Comparison of ENCODE assay signal across 24 cellular contexts in the genomic region with DNA sequence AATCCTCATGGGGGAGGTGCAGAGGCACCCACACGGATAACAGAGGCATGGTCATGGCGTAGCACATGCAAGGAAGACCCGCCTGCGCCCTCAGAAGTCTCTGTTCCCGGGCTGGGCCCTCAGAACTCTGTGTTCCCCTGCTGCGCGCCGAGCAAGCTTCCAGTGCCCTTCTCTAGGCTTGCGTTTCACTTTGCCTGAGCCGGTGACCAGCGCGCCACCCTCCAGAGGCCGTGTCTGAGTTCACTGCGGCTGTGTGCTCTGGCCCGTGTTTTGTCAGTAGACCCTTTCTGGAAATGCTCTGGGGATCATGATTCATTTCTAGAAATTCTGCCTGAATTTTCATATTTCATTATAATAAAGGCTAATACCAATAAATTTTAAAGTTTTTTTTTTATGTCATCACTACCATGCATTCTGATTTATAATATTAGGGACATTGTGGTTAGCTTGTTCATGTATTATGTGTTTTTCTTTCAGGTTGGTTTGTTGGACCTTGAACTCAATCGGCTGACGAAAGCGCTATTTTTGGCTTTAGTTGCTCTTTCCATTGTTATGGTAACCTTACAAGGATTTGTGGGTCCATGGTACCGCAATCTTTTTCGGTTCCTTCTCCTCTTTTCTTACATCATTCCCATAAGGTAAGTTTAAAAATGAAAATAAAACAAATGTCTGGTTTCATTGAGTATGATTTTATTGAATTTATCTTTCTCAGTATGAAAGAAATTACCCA.
DNase-seq lines count a peak whose midpoint lies in the region; ATAC-seq and TF ChIP-seq lines count a peak whose summit lies in the region.
"Had no signal": no experiment of that assay in that cellular context is flagged by ENCODE, and none has a peak within 500 bp of the region (broad histone marks: within the 10 kb centered on the region; RNA-seq: fewer than 3 reads in every experiment).

No MANE protein-coding gene starts in this region.

- H3K4me3 Mint-ChIP-seq in activated CD4-positive, alpha-beta memory T cell treated with anti-CD3 and anti-CD28 coated beads for 36 hours: no peak overlapping the region
- H3K4me3 Mint-ChIP-seq: activated CD4-positive, alpha-beta T cell treated with anti-CD3 and anti-CD28 coated beads, Interleukin-2, amount 10 ng/mL, durations not matched to agents 7 days and 5 days; activated naive CD8-positive, alpha-beta T cell treated with anti-CD3 and anti-CD28 coated beads for 36 hours; CD4-positive, alpha-beta T cell; type B pancreatic cell had no signal

- CTCF ChIA-PET in activated CD4-positive, alpha-beta memory T cell treated with anti-CD3 and anti-CD28 coated beads for 36 hours (lab: Charles Lee): no interaction called here

- ATAC-seq in GM19351 (IDR thresholded peaks at IDR 0.05; ENCODE audit: unreplicated experiment) (peak; percentile 82), sciatic nerve (peak; percentile 39)
- ATAC-seq: gastroesophageal sphincter had no signal

- peak; percentile 15 for DNase-seq in HuH-7.5 (ENCODE audit: low spot score)
- peak; percentile 68 for DNase-seq in epithelial cell of proximal tubule (ENCODE audit: low read depth)
- no peak for DNase-seq in sciatic nerve (ENCODE audit: low spot score)
- DNase-seq in kidney glomerular epithelial cell (lab: John Stamatoyannopoulos, UW): no peak
- DNase-seq in activated CD4-positive, alpha-beta memory T cell treated with anti-CD3 and anti-CD28 coated beads for 36 hours: no peak
- DNase-seq in glomerular visceral epithelial cell (ENCODE audit: extremely low spot score): no peak
- no peak for DNase-seq in NCI-H510A (lab: John Stamatoyannopoulos, UW)
- DNase-seq: activated CD4-positive, alpha-beta T cell treated with anti-CD3 and anti-CD28 coated beads, Interleukin-2, amount 10 ng/mL, durations not matched to agents 7 days and 5 days; activated effector memory CD4-positive, alpha-beta T cell treated with anti-CD3 and anti-CD28 coated beads, Interleukin-2, amount 50 U/mL, for 16 hours; activated naive CD8-positive, alpha-beta T cell treated with anti-CD3 and anti-CD28 coated beads for 36 hours; activated T-cell treated with anti-CD3 and anti-CD28 coated beads, Interleukin-2, amount 50 U/mL, for 1 hour; CD4-positive, alpha-beta T cell; colonic mucosa; effector CD4-positive, alpha-beta T cell; Kasumi-1; mesendoderm; NCI-H1436; NCI-H446; NCI-H82; stimulated activated CD4-positive, alpha-beta T cell treated with anti-CD3 and anti-CD28 coated beads, Interleukin-4, amount 100 ng/mL, for 24 hours; SW 1271 had no signal

- intact Hi-C loops in sciatic nerve (cut with DNase I): no loop called here
- intact Hi-C loops in activated CD4-positive, alpha-beta memory T cell treated with anti-CD3 and anti-CD28 coated beads for 36 hours (cut with micrococcal nuclease): no loop called here

- H3K9me3 Mint-ChIP-seq in activated CD4-positive, alpha-beta memory T cell treated with anti-CD3 and anti-CD28 coated beads for 36 hours: no peaks in the 10 kb centered on the region
- H3K9me3 Mint-ChIP-seq: activated CD4-positive, alpha-beta T cell treated with anti-CD3 and anti-CD28 coated beads, Interleukin-2, amount 10 ng/mL, durations not matched to agents 7 days and 5 days; activated naive CD8-positive, alpha-beta T cell treated with anti-CD3 and anti-CD28 coated beads for 36 hours; CD4-positive, alpha-beta T cell; type B pancreatic cell had no signal

- H3K27ac Mint-ChIP-seq in activated CD4-positive, alpha-beta memory T cell treated with anti-CD3 and anti-CD28 coated beads for 36 hours: no peak overlapping the region
- H3K27ac Mint-ChIP-seq: activated CD4-positive, alpha-beta T cell treated with anti-CD3 and anti-CD28 coated beads, Interleukin-2, amount 10 ng/mL, durations not matched to agents 7 days and 5 days; activated naive CD8-positive, alpha-beta T cell treated with anti-CD3 and anti-CD28 coated beads for 36 hours; CD4-positive, alpha-beta T cell; type B pancreatic cell had no signal

- peaks cover 9% of the 10 kb centered on the region for H3K36me3 Mint-ChIP-seq in activated CD4-positive, alpha-beta memory T cell treated with anti-CD3 and anti-CD28 coated beads for 36 hours

- H3K27me3 Mint-ChIP-seq in activated CD4-positive, alpha-beta memory T cell treated with anti-CD3 and anti-CD28 coated beads for 36 hours: no peaks in the 10 kb centered on the region
- H3K27me3 Mint-ChIP-seq: activated CD4-positive, alpha-beta T cell treated with anti-CD3 and anti-CD28 coated beads, Interleukin-2, amount 10 ng/mL, durations not matched to agents 7 days and 5 days; activated naive CD8-positive, alpha-beta T cell treated with anti-CD3 and anti-CD28 coated beads for 36 hours; CD4-positive, alpha-beta T cell; type B pancreatic cell had no signal

- TF ChIP-seq CTCF in epithelial cell of proximal tubule (conservative IDR thresholded peaks at IDR 0.05; ENCODE audit: low read depth, low read length): no peak

- POLR2A ChIA-PET in activated CD4-positive, alpha-beta memory T cell treated with anti-CD3 and anti-CD28 coated beads for 36 hours (lab: Charles Lee): no interaction called here

- H3K4me3 ChIP-seq in epithelial cell of proximal tubule (ENCODE audit: low read depth, low read length): peak overlapping the region; percentile 33
- H3K4me3 ChIP-seq: colonic mucosa, gastroesophageal sphincter had no signal

- H3K4me1 Mint-ChIP-seq in activated CD4-positive, alpha-beta memory T cell treated with anti-CD3 and anti-CD28 coated beads for 36 hours (ENCODE audit: low read depth): peaks cover 7% of the 10 kb centered on the region

Comparison
In these comparisons a context has a peak if more than half of its experiments do, and no peak if none do; other contexts are left out.
1. DNase-seq: peak in HuH-7.5 (single experiment) and epithelial cell of proximal tubule (single experiment); none in sciatic nerve (single experiment), kidney glomerular epithelial cell (single experiment), activated CD4-positive, alpha-beta memory T cell treated with anti-CD3 and anti-CD28 coated beads for 36 hours (single experiment), glomerular visceral epithelial cell (single experiment) and NCI-H510A (single experiment).